24 cellular contexts compared by ENCODE assay signal in genomic region chr16:13077816-13078215, GRCh38.
DNase-seq lines count a peak whose midpoint lies in the region; ATAC-seq, FAIRE-seq and TF ChIP-seq lines count a peak whose summit lies in the region.
"Had no signal": no experiment of that assay in that cellular context is flagged by ENCODE, and none has a peak within 500 bp of the region (broad histone marks: within the 10 kb centered on the region; RNA-seq: fewer than 3 reads in every experiment).

No MANE protein-coding gene starts in this region.

- peak; percentile 26 for DNase-seq in DMS79 treated with DMSO at 0.1 percent for 48 hours (lab: John Stamatoyannopoulos, UW)
- DNase-seq in DMS79 (lab: John Stamatoyannopoulos, UW), result no peak
- DNase-seq in D721Med (ENCODE audit: insufficient read length, low spot score), result no peak
- peak; percentile 21 to 49 for DNase-seq in NCI-H1930 (lab: John Stamatoyannopoulos, UW)
- DNase-seq in NCI-H526 (lab: John Stamatoyannopoulos, UW), result peak; percentile 51 to 59
- no peak for DNase-seq in stimulated activated naive CD4-positive, alpha-beta T cell (lab: John Stamatoyannopoulos, UW)
- no peak for DNase-seq in stimulated activated CD8-positive, alpha-beta memory T cell treated with anti-CD3 and anti-CD28 coated beads, Interleukin-4, amount 100 ng/mL, for 48 hours
- DNase-seq: 8988T; Caco-2; CD4-positive, alpha-beta memory T cell; EL; GF-D8; Kasumi-1; MM.1S; NCI-H1048; NCI-H187 treated with DMSO at 0.1 percent for 48 hours; NCI-H510A treated with DMSO at 0.1 percent for 48 hours; SIG-M5; T-cell had no signal

- FAIRE-seq in D721Med (lab: Jason Lieb, UNC), result peak; percentile 21
- FAIRE-seq: GM19239, H1 had no signal

- no peak for ATAC-seq in HG03025 (IDR thresholded peaks at IDR 0.05; ENCODE audit: low FRiP score, unreplicated experiment)
- ATAC-seq: Panc1, SK-N-SH treated with all-trans-retinoic acid at 6 μM for 48 hours, T-cell had no signal

- TF ChIP-seq CTCF in D721Med (IDR thresholded peaks at IDR 0.05; ENCODE audit: insufficient read depth, missing control alignments), result no peak

Comparison
In these comparisons a context has a peak if more than half of its experiments do, and no peak if none do; other contexts are left out.
1. DNase-seq: peak in DMS79 treated with DMSO at 0.1 percent for 48 hours (single experiment), NCI-H1930 (2 of 2) and NCI-H526 (2 of 2); none in DMS79 (single experiment), D721Med (single experiment), stimulated activated naive CD4-positive, alpha-beta T cell (0 of 6) and stimulated activated CD8-positive, alpha-beta memory T cell treated with anti-CD3 and anti-CD28 coated beads, Interleukin-4, amount 100 ng/mL, for 48 hours (single experiment).